15 cellular contexts compared by ENCODE assay signal in genomic region chr16:81018496-81018895, GRCh38. TPM values are rescaled to one million over a fixed set of nuclear protein-coding genes. Genes with fewer than 3 reads are reported as not detected.
DNase-seq lines count a peak whose midpoint lies in the region; ATAC-seq and TF ChIP-seq lines count a peak whose summit lies in the region.
"Had no signal": no experiment of that assay in that cellular context is flagged by ENCODE, and none has a peak within 500 bp of the region (broad histone marks: within the 10 kb centered on the region; RNA-seq: fewer than 3 reads in every experiment).

No MANE protein-coding gene starts in this region.

- DNase-seq in T-helper 17 cell (no peak), endodermal cell (no peak), medulla oblongata (ENCODE audit: extremely low spot score) (peak; percentile 89), superior temporal gyrus (ENCODE audit: extremely low spot score) (peak; percentile 90), ovary (no peak), esophagus squamous epithelium (lab: John Stamatoyannopoulos, UW) (no peak)
- no peak for DNase-seq in activated naive CD4-positive, alpha-beta T cell treated with anti-CD3 and anti-CD28 coated beads, Interleukin-2, amount 50 U/mL, for 16 hours
- DNase-seq: EL, HFFc6, KBM-7, NCI-H146, NCI-H2081 treated with DMSO at 0.1 percent for 48 hours, NCI-H510A, NCI-H774, PC-9 had no signal

- H3K27ac ChIP-seq in endodermal cell (ENCODE audit: low read depth, low read length) (no peak overlapping the region), ovary (no peak overlapping the region), esophagus squamous epithelium (no peak overlapping the region)
- H3K27ac ChIP-seq: PC-9 had no signal

- TF ChIP-seq POLR2A in ovary (IDR thresholded peaks at IDR 0.05) (no peak), esophagus squamous epithelium (IDR thresholded peaks at IDR 0.05) (no peak)

- H3K27me3 ChIP-seq in endodermal cell (ENCODE audit: control insufficient read depth, insufficient read depth, low read length, poor library complexity, severe bottlenecking) (no peaks in the 10 kb centered on the region), ovary (no peaks in the 10 kb centered on the region), esophagus squamous epithelium (no peaks in the 10 kb centered on the region)

- no peak for ATAC-seq in T-helper 17 cell

- no peak overlapping the region for H3K9ac ChIP-seq in endodermal cell (ENCODE audit: extremely low read depth, low read length, poor library complexity, severe bottlenecking)

- peaks cover 2% of the 10 kb centered on the region for H3K36me3 Mint-ChIP-seq in T-helper 17 cell (ENCODE audit: low read depth)
- H3K36me3 Mint-ChIP-seq in endodermal cell (ENCODE audit: low read depth), result peaks cover 79% of the 10 kb centered on the region

- H3K27ac Mint-ChIP-seq in T-helper 17 cell (peak overlapping the region; percentile 53), endodermal cell (peak overlapping the region; percentile 39)
- H3K27ac Mint-ChIP-seq: HFFc6 had no signal

- intact Hi-C loops in ovary (cut with DNase I) (no loop called here), esophagus squamous epithelium (cut with DNase I) (no loop called here)

- H3K4me1 Mint-ChIP-seq in T-helper 17 cell, result peaks cover 2% of the 10 kb centered on the region
- H3K4me1 Mint-ChIP-seq in endodermal cell, result peaks cover 14% of the 10 kb centered on the region

- H3K4me1 ChIP-seq in endodermal cell (ENCODE audit: control insufficient read depth, insufficient read depth, low read length) (peaks cover 8% of the 10 kb centered on the region), ovary (ENCODE audit: insufficient read depth) (no peaks in the 10 kb centered on the region), esophagus squamous epithelium (no peaks in the 10 kb centered on the region)

- WGBS in endodermal cell (ENCODE audit: insufficient coverage in 1 of 2, insufficient read length in 1 of 2), 2 experiments, result 95 to 100% methylated on average over 2 of the region's 2 CpGs
- WGBS in ovary, 3 donors, result 97 to 99% (median 98%) methylated on average over 2 of the region's 2 CpGs
- 100% methylated on average over 1 to 2 of the region's 2 CpGs for WGBS in esophagus squamous epithelium, 2 donors

- H3K4me3 Mint-ChIP-seq in T-helper 17 cell, result no peak overlapping the region
- no peak overlapping the region for H3K4me3 Mint-ChIP-seq in endodermal cell
- H3K4me3 Mint-ChIP-seq: HFFc6 had no signal

- no peak overlapping the region for H3K4me3 ChIP-seq in endodermal cell (ENCODE audit: low read length)
- no peak overlapping the region for H3K4me3 ChIP-seq in ovary
- H3K4me3 ChIP-seq in esophagus squamous epithelium, result no peak overlapping the region
- H3K4me3 ChIP-seq: PC-9 had no signal

- no peaks in the 10 kb centered on the region for H3K9me3 Mint-ChIP-seq in endodermal cell
- H3K9me3 Mint-ChIP-seq: HFFc6 had no signal

- H3K27me3 Mint-ChIP-seq in T-helper 17 cell, result no peaks in the 10 kb centered on the region
- H3K27me3 Mint-ChIP-seq in endodermal cell (ENCODE audit: insufficient read depth), result no peaks in the 10 kb centered on the region

- no peak for TF ChIP-seq EP300 in ovary (IDR thresholded peaks at IDR 0.05)

- peaks cover 91% of the 10 kb centered on the region for H3K36me3 ChIP-seq in endodermal cell (ENCODE audit: control insufficient read depth, insufficient read depth, low read length)
- no peaks in the 10 kb centered on the region for H3K36me3 ChIP-seq in ovary
- H3K36me3 ChIP-seq in esophagus squamous epithelium, result peaks cover 5 to 93% (median 7%) of the 10 kb centered on the region in 3 donors

- no peaks in the 10 kb centered on the region for H3K9me3 ChIP-seq in T-helper 17 cell (ENCODE audit: control insufficient read depth, low read length, poor library complexity, severe bottlenecking)
- H3K9me3 ChIP-seq in endodermal cell (ENCODE audit: control insufficient read depth, low read length), result no peaks in the 10 kb centered on the region
- H3K9me3 ChIP-seq in ovary, result no peaks in the 10 kb centered on the region
- no peaks in the 10 kb centered on the region for H3K9me3 ChIP-seq in esophagus squamous epithelium

- no peak for TF ChIP-seq CTCF in endodermal cell (conservative IDR thresholded peaks at IDR 0.05)
- TF ChIP-seq CTCF in ovary (IDR thresholded peaks at IDR 0.05), result no peak
- TF ChIP-seq CTCF in esophagus squamous epithelium (IDR thresholded peaks at IDR 0.05), result no peak

RNA-seq across cellular contexts. Expression of gene CENPN, which starts 11.5 kb away (rescaled TPM):
- total RNA-seq in T-helper 17 cell (10 to 100 TPM in 1 of 2 donors, 1 to 10 TPM in 1; 8.8 to 14.8 TPM), endodermal cell (10 to 100 TPM; 45.1 to 52.8 TPM), ovary (1 to 10 TPM; 1.4 to 4.0 (median 2.8) TPM), esophagus squamous epithelium (10 to 100 TPM in 3 of 4 donors, 1 to 10 TPM in 1; 5.3 to 20.4 (median 16.1) TPM)
- 53.6 TPM for polyA plus RNA-seq in endodermal cell (2013, experiment 1 of 2)
- 55.8 TPM for polyA plus RNA-seq in endodermal cell (2013, experiment 2 of 2)
- 1 to 10 TPM; 2.0 to 8.2 TPM for polyA plus RNA-seq in ovary

RNA-seq across cellular contexts. Expression of gene CMC2, which starts 11.8 kb away (rescaled TPM):
- total RNA-seq in T-helper 17 cell (10 to 100 TPM; 78.3 to 86.6 TPM), endodermal cell (100 to 1,000 TPM in 1 of 2 donors, 10 to 100 TPM in 1; 73.8 to 103 TPM), ovary (10 to 100 TPM; 19.1 to 41.1 (median 25.9) TPM), esophagus squamous epithelium (10 to 100 TPM in 3 of 4 donors, 1 to 10 TPM in 1; 7.4 to 41.2 (median 24.4) TPM)
- polyA plus RNA-seq in endodermal cell (2013, experiment 1 of 2), result 127 TPM
- 147 TPM for polyA plus RNA-seq in endodermal cell (2013, experiment 2 of 2)
- polyA plus RNA-seq in ovary, result 10 to 100 TPM; 24.3 to 39.6 TPM

RNA-seq across cellular contexts. Expression of gene ATMIN, which starts 17.1 kb away (rescaled TPM):
- 10 to 100 TPM; 31.3 to 31.5 TPM for total RNA-seq in T-helper 17 cell
- 10 to 100 TPM; 45.7 to 53.6 TPM for total RNA-seq in endodermal cell
- polyA plus RNA-seq in endodermal cell (2013, experiment 1 of 2), result 56.0 TPM
- polyA plus RNA-seq in endodermal cell (2013, experiment 2 of 2), result 54.3 TPM
- 10 to 100 TPM; 19.2 to 35.0 (median 33.8) TPM for total RNA-seq in ovary
- polyA plus RNA-seq in ovary, result 10 to 100 TPM; 15.6 to 39.5 TPM
- 10 to 100 TPM; 30.6 to 41.3 (median 36.8) TPM for total RNA-seq in esophagus squamous epithelium

RNA-seq across cellular contexts. Expression of gene C16orf46, which starts 58.5 kb away (rescaled TPM):
- under 1 TPM in 1 of 2 donors, not detected in 1; 0.37 TPM for total RNA-seq in T-helper 17 cell
- total RNA-seq in endodermal cell, result 1 to 10 TPM; 2.9 to 3.9 TPM
- 3.2 TPM for polyA plus RNA-seq in endodermal cell (2013, experiment 1 of 2)
- 2.9 TPM for polyA plus RNA-seq in endodermal cell (2013, experiment 2 of 2)
- total RNA-seq in ovary, result 1 to 10 TPM in 4 of 7 donors, under 1 TPM in 2, not detected in 1; 0.36 to 3.8 (median 1.1) TPM
- under 1 TPM; 0.37 to 0.44 TPM for polyA plus RNA-seq in ovary
- total RNA-seq in esophagus squamous epithelium, result 1 to 10 TPM in 1 of 4 donors, under 1 TPM in 2, not detected in 1; 0.26 to 5.1 (median 0.38) TPM

Comparison
In these comparisons a context has a peak if more than half of its experiments do, and no peak if none do; other contexts are left out.
1. DNase-seq: peak in medulla oblongata (single experiment) and superior temporal gyrus (single experiment); none in T-helper 17 cell (0 of 3), endodermal cell (single experiment), activated naive CD4-positive, alpha-beta T cell treated with anti-CD3 and anti-CD28 coated beads, Interleukin-2, amount 50 U/mL, for 16 hours (single experiment), ovary (0 of 5) and esophagus squamous epithelium (single experiment).